ENCODE assay signal across 11 cellular contexts in the genomic region with DNA sequence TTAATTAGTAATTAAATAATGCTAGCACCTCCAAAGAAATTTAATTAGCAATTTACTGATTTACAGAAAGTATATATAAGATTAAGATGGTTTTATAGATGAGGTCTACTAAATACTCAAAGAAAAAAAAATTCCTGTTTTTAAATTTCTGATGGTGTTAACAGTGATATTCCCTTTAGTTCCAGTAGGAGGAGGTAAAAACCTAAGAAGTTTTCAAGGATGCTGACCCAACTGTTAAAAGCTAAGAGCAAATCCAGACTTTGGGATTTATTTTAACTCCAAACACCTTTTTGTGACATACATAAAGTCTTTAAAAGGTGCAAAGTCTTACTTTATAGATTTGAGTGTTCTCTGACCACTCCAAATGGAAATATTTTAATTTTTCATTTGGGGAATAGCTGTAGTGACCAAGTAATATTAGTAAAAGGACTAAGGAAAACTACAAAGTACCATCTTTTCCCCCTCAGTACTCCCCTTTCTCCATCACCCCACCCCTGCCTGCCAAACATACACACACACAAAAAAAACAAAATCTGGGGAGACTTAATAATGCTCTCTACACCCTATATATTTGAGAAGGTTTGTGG. TPM values are rescaled to one million over a fixed set of nuclear protein-coding genes. Genes with fewer than 3 reads are reported as not detected.
A peak's percentile ranks its signal among the peaks of the same experiment; 100 is the strongest.
DNase-seq lines count a peak whose midpoint lies in the region; ATAC-seq, FAIRE-seq and TF ChIP-seq lines count a peak whose summit lies in the region.
"Had no signal": no experiment of that assay in that cellular context is flagged by ENCODE, and none has a peak within 500 bp of the region (broad histone marks: within the 10 kb centered on the region; RNA-seq: fewer than 3 reads in every experiment).

No MANE protein-coding gene starts in this region.

- H3K79me2 ChIP-seq in astrocyte (ENCODE audit: insufficient read depth, low read length): no peaks in the 10 kb centered on the region

- H4K5ac ChIP-seq in IMR-90 (ENCODE audit: low read depth, low read length): no peak overlapping the region

- H3K4me1 Mint-ChIP-seq in astrocyte (ENCODE audit: low read depth, unreplicated experiment): no peaks in the 10 kb centered on the region
- H3K4me1 Mint-ChIP-seq: activated CD8-positive, alpha-beta memory T cell treated with anti-CD3 and anti-CD28 coated beads, Interleukin-2, amount 10 ng/mL, durations not matched to agents 7 days and 5 days had no signal

- H3K14ac ChIP-seq in IMR-90 (replicated peaks; ENCODE audit: low read depth, low read length): no peak overlapping the region

- H3K27ac Mint-ChIP-seq in astrocyte (ENCODE audit: unreplicated experiment): no peak overlapping the region
- H3K27ac Mint-ChIP-seq: activated CD8-positive, alpha-beta memory T cell treated with anti-CD3 and anti-CD28 coated beads, Interleukin-2, amount 10 ng/mL, durations not matched to agents 7 days and 5 days had no signal

- H3K36me3 ChIP-seq in IMR-90 (ENCODE audit: control insufficient read depth, insufficient read depth, low read length) (no peaks in the 10 kb centered on the region), astrocyte (ENCODE audit: insufficient read depth, low read length) (no peaks in the 10 kb centered on the region), kidney (ENCODE audit: control insufficient read depth in 1 of 2, insufficient read depth in 2 of 2, low read length in 2 of 2) (no peaks in the 10 kb centered on the region)
- H3K36me3 ChIP-seq: esophagus muscularis mucosa had no signal

- H3K27me3 ChIP-seq in IMR-90 (ENCODE audit: control insufficient read depth, insufficient read depth, low read length) (no peaks in the 10 kb centered on the region), astrocyte (ENCODE audit: insufficient read depth, low read length) (no peaks in the 10 kb centered on the region)
- H3K27me3 ChIP-seq: esophagus muscularis mucosa had no signal

- H3K9me1 ChIP-seq in IMR-90 (ENCODE audit: insufficient read depth, low read length): no peaks in the 10 kb centered on the region

- dilution Hi-C loops in IMR-90 (cut with HindIII; ENCODE audit: low sequenced_read_pairs, unreplicated experiment): no loop called here

- no peaks in the 10 kb centered on the region for H3K36me3 Mint-ChIP-seq in astrocyte (ENCODE audit: low read depth, unreplicated experiment)
- H3K36me3 Mint-ChIP-seq: activated CD8-positive, alpha-beta memory T cell treated with anti-CD3 and anti-CD28 coated beads, Interleukin-2, amount 10 ng/mL, durations not matched to agents 7 days and 5 days had no signal

- no peak overlapping the region for H2AFZ ChIP-seq in IMR-90 (replicated peaks; ENCODE audit: low read length, poor library complexity)
- no peak overlapping the region for H2AFZ ChIP-seq in astrocyte (ENCODE audit: low read depth, low read length)

- in situ Hi-C loops in IMR-90 (cut with MboI; ENCODE audit: low sequenced_read_pairs): no loop called here

- H2AK5ac ChIP-seq in IMR-90 (ENCODE audit: low read depth, low read length): no peak overlapping the region

- H4K8ac ChIP-seq in IMR-90 (ENCODE audit: low read depth in 2 of 2, low read length in 2 of 2): no peak overlapping the region

- H3K9ac ChIP-seq in IMR-90 (ENCODE audit: low read depth, low read length): no peak overlapping the region
- H3K9ac ChIP-seq in astrocyte (ENCODE audit: low read length): no peak overlapping the region
- H3K9ac ChIP-seq in kidney (ENCODE audit: low read length in 2 of 2): no peak overlapping the region

- H3K4me2 ChIP-seq in IMR-90 (ENCODE audit: low read depth, low read length) (no peak overlapping the region), astrocyte (ENCODE audit: low read length) (no peak overlapping the region)

- H3K18ac ChIP-seq in IMR-90 (ENCODE audit: low read depth, low read length): no peak overlapping the region

- no peak overlapping the region for H3K23ac ChIP-seq in IMR-90 (ENCODE audit: low read depth, low read length)

- POLR2A ChIA-PET in IMR-90 (lab: Charles Lee; ENCODE audit: unreplicated experiment): no interaction called here

- H3K9me3 ChIP-seq in IMR-90 (ENCODE audit: control insufficient read depth, insufficient read depth, low read length) (no peaks in the 10 kb centered on the region), astrocyte (ENCODE audit: insufficient read depth, low read depth, low read length) (no peaks in the 10 kb centered on the region), kidney (ENCODE audit: control insufficient read depth in 1 of 2, low read length in 2 of 2) (no peaks in the 10 kb centered on the region)
- H3K9me3 ChIP-seq: esophagus muscularis mucosa had no signal

- H2BK15ac ChIP-seq in IMR-90 (ENCODE audit: low read depth, low read length): no peak overlapping the region

- TF ChIP-seq POLR2A in IMR-90 (IDR thresholded peaks at IDR 0.05; ENCODE audit: low read depth, low read length): no peak

- H4K20me1 ChIP-seq in IMR-90 (ENCODE audit: insufficient read depth, low read length) (no peaks in the 10 kb centered on the region), astrocyte (ENCODE audit: insufficient read depth, low read length) (no peaks in the 10 kb centered on the region)

- H3K4ac ChIP-seq in IMR-90 (ENCODE audit: low read depth, low read length): no peak overlapping the region

- H3K4me1 ChIP-seq in IMR-90 (ENCODE audit: control insufficient read depth, insufficient read depth, low read length) (no peaks in the 10 kb centered on the region), astrocyte (ENCODE audit: insufficient read depth, low read length) (no peaks in the 10 kb centered on the region), kidney (ENCODE audit: control insufficient read depth in 1 of 2, insufficient read depth in 1 of 2, low read depth in 1 of 2, low read length in 2 of 2) (no peaks in the 10 kb centered on the region)
- H3K4me1 ChIP-seq: esophagus muscularis mucosa had no signal

- BruUV-seq in IMR-90 (replicated peaks; lab: Mats Ljungman, UMichigan): no TSS peak

- H3K9me3 Mint-ChIP-seq in astrocyte (ENCODE audit: unreplicated experiment): no peaks in the 10 kb centered on the region

- H2BK120ac ChIP-seq in IMR-90 (ENCODE audit: low read depth, low read length): no peak overlapping the region

- no peak overlapping the region for H2AK9ac ChIP-seq in IMR-90 (replicated peaks; ENCODE audit: low read depth, low read length, poor library complexity)

- CTCF ChIA-PET in IMR-90 (lab: Yijun Ruan, JAX): interaction anchor here (1.0 kb wide), 1 partner anchor 54 kb away, joined by 3 read pairs; no protein-coding TSS in a partner anchor

- no peak overlapping the region for H2BK5ac ChIP-seq in IMR-90 (ENCODE audit: low read depth, low read length, poor library complexity, severe bottlenecking)

- intact Hi-C loops in IMR-90 (cut with micrococcal nuclease): loop anchor here (2.0 to 5.0 kb wide), 3 partner anchors 286 to 661 kb away; no protein-coding TSS in a partner anchor
- intact Hi-C loops in kidney (cut with DNase I): no loop called here

- DNase-seq in AG09319 (ENCODE audit: extremely low read depth, low read depth): no peak
- DNase-seq in IMR-90: peak; percentile 3
- DNase-seq in astrocyte (ENCODE audit: low read depth): no peak
- no peak for DNase-seq in kidney
- DNase-seq in DMS79 (lab: John Stamatoyannopoulos, UW): no peak
- DNase-seq in T-helper 2 cell: no peak
- DNase-seq in NCI-H2227 (lab: John Stamatoyannopoulos, UW; ENCODE audit: unreplicated experiment): no peak
- DNase-seq in urothelium cell line (ENCODE audit: low spot score): no peak
- DNase-seq: activated CD8-positive, alpha-beta memory T cell treated with anti-CD3 and anti-CD28 coated beads, Interleukin-2, amount 10 ng/mL, durations not matched to agents 7 days and 5 days; RPMI8226 had no signal

- TF ChIP-seq CTCF in AG09319 (IDR thresholded peaks at IDR 0.05; ENCODE audit: low read depth, low read length): peak; percentile 48
- TF ChIP-seq CTCF in IMR-90 (conservative IDR thresholded peaks at IDR 0.05; ENCODE audit: low read depth, low read length): peak; percentile 38
- peak; percentile 37 for TF ChIP-seq CTCF in astrocyte (IDR thresholded peaks at IDR 0.05; ENCODE audit: insufficient read depth, low read depth, low read length)
- peak; percentile 12 for TF ChIP-seq CTCF in kidney (IDR thresholded peaks at IDR 0.05; ENCODE audit: borderline replicate concordance, extremely low read depth, insufficient read depth)

- no peak overlapping the region for H2BK20ac ChIP-seq in IMR-90 (ENCODE audit: low read depth, low read length)

- H4K91ac ChIP-seq in IMR-90 (ENCODE audit: insufficient read depth, low read depth, low read length): no peak overlapping the region

- no peaks in the 10 kb centered on the region for H3K79me1 ChIP-seq in IMR-90 (ENCODE audit: low read depth in 1 of 2, low read length in 2 of 2)

- TF ChIP-seq RAD21 in IMR-90 (IDR thresholded peaks at IDR 0.05; ENCODE audit: low read length): peak; percentile 29; the same call in 1 of the 2 replicates

- H3K4me3 Mint-ChIP-seq in astrocyte (ENCODE audit: unreplicated experiment): no peak overlapping the region
- H3K4me3 Mint-ChIP-seq: activated CD8-positive, alpha-beta memory T cell treated with anti-CD3 and anti-CD28 coated beads, Interleukin-2, amount 10 ng/mL, durations not matched to agents 7 days and 5 days had no signal

- FAIRE-seq in astrocyte (lab: Jason Lieb, UNC): no peak
- FAIRE-seq in kidney (lab: Jason Lieb, UNC): no peak
- no peak for FAIRE-seq in urothelium cell line (lab: Jason Lieb, UNC)

- H3K4me3 ChIP-seq in IMR-90 (ENCODE audit: insufficient read depth, low read depth, low read length) (no peak overlapping the region), astrocyte (ENCODE audit: insufficient read depth, low read depth, low read length) (no peak overlapping the region), kidney (ENCODE audit: low read length in 2 of 2) (no peak overlapping the region)
- H3K4me3 ChIP-seq: esophagus muscularis mucosa had no signal

- no peak overlapping the region for H3K56ac ChIP-seq in IMR-90 (ENCODE audit: extremely low read depth, insufficient read depth, low read length)

- peak; percentile 49; the same call in 1 of the 2 replicates for ATAC-seq in IMR-90 (ENCODE audit: low read depth)
- ATAC-seq: activated CD8-positive, alpha-beta memory T cell treated with anti-CD3 and anti-CD28 coated beads, Interleukin-2, amount 10 ng/mL, durations not matched to agents 7 days and 5 days had no signal

- H3K27me3 Mint-ChIP-seq in astrocyte (ENCODE audit: low read depth, unreplicated experiment): no peaks in the 10 kb centered on the region
- H3K27me3 Mint-ChIP-seq: activated CD8-positive, alpha-beta memory T cell treated with anti-CD3 and anti-CD28 coated beads, Interleukin-2, amount 10 ng/mL, durations not matched to agents 7 days and 5 days had no signal

- H3K27ac ChIP-seq in IMR-90 (ENCODE audit: insufficient read depth, low read length) (no peak overlapping the region), astrocyte (ENCODE audit: low read depth, low read length) (no peak overlapping the region), kidney (ENCODE audit: low read depth in 2 of 2, low read length in 2 of 2) (no peak overlapping the region)
- H3K27ac ChIP-seq: esophagus muscularis mucosa had no signal

RNA-seq across cellular contexts. Expression of a gene that starts 34.2 kb away (rescaled TPM):
- total RNA-seq in IMR-90 (2012; rRNA removed) (not detected in 2 replicates), astrocyte (not detected in 2 replicates), kidney (not detected)
- polyA plus RNA-seq in IMR-90 (2012; rRNA removed) (not detected in 2 replicates), kidney (ENCODE audit: insufficient read depth, low read depth, low replicate concordance) (not detected)
- not detected in 2 replicates for polyA plus RNA-seq in IMR-90 (2012; cell fraction: cytosol; rRNA removed)
- not detected in 2 replicates for polyA plus RNA-seq in IMR-90 (2012; cell fraction: nucleus; rRNA removed; ENCODE audit: low replicate concordance)
- total RNA-seq: activated CD8-positive, alpha-beta memory T cell treated with anti-CD3 and anti-CD28 coated beads, Interleukin-2, amount 10 ng/mL, durations not matched to agents 7 days and 5 days; esophagus muscularis mucosa had no signal

RNA-seq across cellular contexts. Expression of a gene that starts 36.7 kb away (rescaled TPM):
- not detected in 2 replicates for total RNA-seq in IMR-90 (2012; rRNA removed)
- polyA plus RNA-seq in IMR-90 (2012; rRNA removed): not detected in 2 replicates
- polyA plus RNA-seq in IMR-90 (2012; cell fraction: cytosol; rRNA removed): not detected in 2 replicates
- not detected in 2 replicates for polyA plus RNA-seq in IMR-90 (2012; cell fraction: nucleus; rRNA removed; ENCODE audit: low replicate concordance)
- 0.34 TPM in 1 of 2 replicates, not detected in the other for total RNA-seq in astrocyte
- total RNA-seq in kidney: 1.4 TPM
- polyA plus RNA-seq in kidney (ENCODE audit: insufficient read depth, low read depth, low replicate concordance): 0.28 TPM
- total RNA-seq: activated CD8-positive, alpha-beta memory T cell treated with anti-CD3 and anti-CD28 coated beads, Interleukin-2, amount 10 ng/mL, durations not matched to agents 7 days and 5 days; esophagus muscularis mucosa had no signal
